In genomic region chr5:95906398-95906797, GRCh38 we compare ENCODE assay signal across 7 cellular contexts. TPM values are rescaled to one million over a fixed set of nuclear protein-coding genes. Genes with fewer than 3 reads are reported as not detected.
DNase-seq lines count a peak whose midpoint lies in the region; ATAC-seq, FAIRE-seq and TF ChIP-seq lines count a peak whose summit lies in the region.
"Not testable (repeated sequence)": the region's sequence is repeated elsewhere in the genome, so short reads cannot be mapped to it uniquely, and the experiment has no call there.

No MANE protein-coding gene starts in this region.

- H3K4me3 ChIP-seq in right lobe of liver, gastrocnemius medialis: not testable (repeated sequence)

- intact Hi-C loops in MCF 10A (cut with micrococcal nuclease): loop anchor here (10.0 kb wide), 1 partner anchor 48 kb away; no protein-coding TSS in a partner anchor
- intact Hi-C loops in right lobe of liver (cut with DNase I); gastrocnemius medialis (cut with DNase I; ENCODE audit: low total_unique reads): not testable (repeated sequence)

- not testable (repeated sequence) for H3K4me1 ChIP-seq in foreskin keratinocyte
- peaks cover 0 to 26% (median 5%) of the 10 kb centered on the region in 4 donors for H3K4me1 ChIP-seq in right lobe of liver
- H3K4me1 ChIP-seq in gastrocnemius medialis: peaks cover 42% of the 10 kb centered on the region in 2 donors

- not testable (repeated sequence) for H3K9me3 ChIP-seq in right lobe of liver, gastrocnemius medialis

- not testable (repeated sequence) for TF ChIP-seq POLR2A in right lobe of liver (IDR thresholded peaks at IDR 0.05); gastrocnemius medialis (IDR thresholded peaks at IDR 0.05)

- H3K27me3 ChIP-seq in foreskin keratinocyte, right lobe of liver, gastrocnemius medialis: not testable (repeated sequence)

- POLR2A ChIA-PET in MCF 10A (lab: Yijun Ruan, JAX): interaction anchor here (0.8 to 1.2 kb wide), 5 partner anchors 9 to 53 kb away, joined by 3 to 4 read pairs (median 3); no protein-coding TSS in a partner anchor

- H3K9me3 Mint-ChIP-seq in MCF 10A (ENCODE audit: unreplicated experiment): not testable (repeated sequence)

- H3K36me3 ChIP-seq in right lobe of liver: peaks cover 0 to 14% (median 1%) of the 10 kb centered on the region in 4 donors
- peaks cover 0 to 14% of the 10 kb centered on the region in 2 donors for H3K36me3 ChIP-seq in gastrocnemius medialis

- H3K4me1 Mint-ChIP-seq in MCF 10A (ENCODE audit: insufficient read depth, unreplicated experiment): peaks cover 22% of the 10 kb centered on the region

- in situ Hi-C loops in gastrocnemius medialis (cut with MboI; ENCODE audit: low sequenced_read_pairs in 4 of 4): not testable (repeated sequence)

- CTCF ChIA-PET in MCF 10A (lab: Yijun Ruan, JAX): interaction anchor here (0.7 kb wide), 1 partner anchor 331 kb away, joined by 3 read pairs; no protein-coding TSS in a partner anchor

- H3K27me3 Mint-ChIP-seq in MCF 10A (ENCODE audit: insufficient read depth, unreplicated experiment): not testable (repeated sequence)

- not testable (repeated sequence) for BruUV-seq in MCF 10A (replicated peaks; lab: Mats Ljungman, UMichigan)

- ATAC-seq in foreskin keratinocyte (peak; percentile 4), right lobe of liver (peak in 3 of 4 donors; percentile 24 to 33 (median 28)), gastrocnemius medialis (peak; percentile 97 to 99)

- DNase-seq in GM18507 (ENCODE audit: extremely low spot score, insufficient read length, low read depth); right lobe of liver: not testable (repeated sequence)
- DNase-seq in HPDE6-E6E7 (ENCODE audit: extremely low spot score) (peak; percentile 21), RPMI7951 (ENCODE audit: low read depth) (peak; percentile 11), MCF 10A (ENCODE audit: unreplicated experiment) (peak; percentile 33), foreskin keratinocyte (peak in 1 of 2 donors; percentile 28), gastrocnemius medialis (peak; percentile 33 to 68)

- not testable (repeated sequence) for H3K27ac ChIP-seq in foreskin keratinocyte, right lobe of liver
- peak overlapping the region in 1 of 4 donors; percentile 30 for H3K27ac ChIP-seq in gastrocnemius medialis

- 62% methylated on average over 3 of the region's 3 CpGs for WGBS in right lobe of liver (ENCODE audit: insufficient coverage, low coverage, low lambda C conversion rate, missing lambda C conversion rate)

- not testable (repeated sequence) for TF ChIP-seq CTCF in MCF 10A (IDR thresholded peaks at IDR 0.05; ENCODE audit: unreplicated experiment); foreskin keratinocyte (conservative IDR thresholded peaks at IDR 0.05); right lobe of liver (IDR thresholded peaks at IDR 0.05); gastrocnemius medialis (IDR thresholded peaks at IDR 0.05 in 4 of 5, conservative IDR thresholded peaks at IDR 0.05 in 1 of 5)

- not testable (repeated sequence) for H3K27ac Mint-ChIP-seq in MCF 10A (ENCODE audit: low read depth, unreplicated experiment)

- H3K4me3 Mint-ChIP-seq in MCF 10A (ENCODE audit: unreplicated experiment): not testable (repeated sequence)

- peak; percentile 56 for FAIRE-seq in GM18507 (lab: Jason Lieb, UNC)

- peaks cover 76% of the 10 kb centered on the region for H3K36me3 Mint-ChIP-seq in MCF 10A (ENCODE audit: insufficient read depth, unreplicated experiment)

RNA-seq across cellular contexts. Expression of gene ELL2, which starts 55.3 kb away (rescaled TPM):
- total RNA-seq in RPMI7951 (2014; rRNA removed; shearing (Covaris generic)): 16.7 and 19.8 TPM in 2 replicates
- 144 and 147 TPM in 2 replicates for total RNA-seq in MCF 10A (2022)
- 84.5 and 88.6 TPM in 2 replicates for total RNA-seq in foreskin keratinocyte
- polyA plus RNA-seq in foreskin keratinocyte: 22.1 and 27.2 TPM in 2 replicates
- 10 to 100 TPM; 74.3 to 96.4 (median 84.5) TPM for total RNA-seq in right lobe of liver
- total RNA-seq in gastrocnemius medialis: 10 to 100 TPM; 35.2 to 64.5 (median 42.9) TPM

Comparison
In these comparisons a context has a peak if more than half of its experiments do, and no peak if none do; other contexts are left out.
1. ATAC-seq: peak in every context shown above with its lines; median percentile 98 in gastrocnemius medialis; 28 in right lobe of liver; 4 in foreskin keratinocyte.